Comparison of ENCODE assay signal across 21 cellular contexts in the genomic region with DNA sequence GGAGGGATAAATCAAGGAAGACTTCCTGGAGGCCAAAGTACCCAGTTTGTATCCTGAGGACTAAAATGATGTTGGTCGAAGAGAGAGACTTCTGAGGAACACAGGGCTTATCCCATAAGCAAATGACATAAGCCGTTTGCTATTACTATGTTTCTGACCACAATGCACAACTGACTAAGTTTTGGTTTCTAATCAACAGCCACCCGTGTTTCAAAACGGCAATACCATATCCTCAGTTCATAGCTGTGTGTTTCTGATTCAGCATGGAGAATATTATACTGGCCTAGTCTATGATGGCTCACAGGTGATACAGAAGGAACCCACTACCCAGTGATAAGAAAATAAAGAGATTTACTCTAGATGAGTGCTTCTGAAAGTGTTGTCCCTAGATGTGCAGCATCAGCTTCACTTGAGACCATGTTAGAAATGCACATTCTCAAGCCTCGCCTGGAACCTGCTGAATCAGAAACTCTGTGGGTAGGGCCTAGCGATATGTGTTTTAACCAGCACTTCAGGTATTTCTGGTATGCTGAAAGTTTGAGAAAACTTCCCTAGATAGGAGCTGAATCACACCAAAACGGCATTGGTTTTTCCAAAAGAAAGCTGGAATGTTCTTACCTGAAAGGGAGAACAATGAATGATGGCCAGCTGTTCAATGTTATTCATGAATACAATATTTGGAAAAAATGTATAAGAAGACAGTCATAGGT.
A peak's percentile ranks its signal among the peaks of the same experiment; 100 is the strongest.
DNase-seq lines count a peak whose midpoint lies in the region; ATAC-seq, FAIRE-seq and TF ChIP-seq lines count a peak whose summit lies in the region.
"Had no signal": no experiment of that assay in that cellular context is flagged by ENCODE, and none has a peak within 500 bp of the region (broad histone marks: within the 10 kb centered on the region; RNA-seq: fewer than 3 reads in every experiment).

No MANE protein-coding gene starts in this region.

- peaks cover 0 to 12% (median 4%) of the 10 kb centered on the region in 5 donors for H3K27me3 Mint-ChIP-seq in naive thymus-derived CD4-positive, alpha-beta T cell
- H3K27me3 Mint-ChIP-seq: activated T-cell treated with anti-CD3 and anti-CD28 coated beads, Interleukin-2, amount 50 U/mL, for 24 hours; dendritic cell treated with granulocyte-macrophage colony-stimulating factor and Interleukin-4, amounts not matched to agents 40 ng/mL and 50 ng/mL, for 4 days had no signal

- H3K9me3 Mint-ChIP-seq in naive thymus-derived CD4-positive, alpha-beta T cell, result peaks cover 6 to 37% (median 16%) of the 10 kb centered on the region in 11 donors

- H3K4me1 ChIP-seq in naive thymus-derived CD4-positive, alpha-beta T cell (ENCODE audit: control insufficient read depth in 2 of 2, insufficient read depth in 2 of 2, low read length in 2 of 2), result no peaks in the 10 kb centered on the region
- no peaks in the 10 kb centered on the region for H3K4me1 ChIP-seq in right lobe of liver
- H3K4me1 ChIP-seq: breast epithelium, gastroesophageal sphincter, pancreas had no signal

- peaks cover 0 to 10% (median 2%) of the 10 kb centered on the region in 5 donors for H3K36me3 Mint-ChIP-seq in naive thymus-derived CD4-positive, alpha-beta T cell

- H3K27ac Mint-ChIP-seq in naive thymus-derived CD4-positive, alpha-beta T cell, result no peak overlapping the region
- H3K27ac Mint-ChIP-seq: activated T-cell treated with anti-CD3 and anti-CD28 coated beads, Interleukin-2, amount 50 U/mL, for 24 hours; dendritic cell treated with granulocyte-macrophage colony-stimulating factor and Interleukin-4, amounts not matched to agents 40 ng/mL and 50 ng/mL, for 4 days; HFFc6 had no signal

- no peak overlapping the region for H3K27ac ChIP-seq in naive thymus-derived CD4-positive, alpha-beta T cell (ENCODE audit: low read depth, low read length)
- H3K27ac ChIP-seq in right lobe of liver, result no peak overlapping the region
- H3K27ac ChIP-seq: breast epithelium, gastroesophageal sphincter, pancreas, skin epidermis had no signal

- intact Hi-C loops in naive thymus-derived CD4-positive, alpha-beta T cell (cut with micrococcal nuclease), result no loop called here
- intact Hi-C loops in right lobe of liver (cut with DNase I), result no loop called here

- H3K27me3 ChIP-seq in naive thymus-derived CD4-positive, alpha-beta T cell (ENCODE audit: control insufficient read depth in 2 of 2, insufficient read depth in 2 of 2, low read length in 2 of 2), result no peaks in the 10 kb centered on the region
- H3K27me3 ChIP-seq in right lobe of liver, result no peaks in the 10 kb centered on the region
- H3K27me3 ChIP-seq: breast epithelium, gastroesophageal sphincter, pancreas had no signal

- CTCF ChIA-PET in naive thymus-derived CD4-positive, alpha-beta T cell (lab: Charles Lee), result no interaction called here

- no peak for TF ChIP-seq POLR2A in right lobe of liver (IDR thresholded peaks at IDR 0.05)

- H3K9me3 ChIP-seq in naive thymus-derived CD4-positive, alpha-beta T cell (ENCODE audit: control insufficient read depth in 2 of 3, low read length in 3 of 3), result peaks cover 0 to 12% (median 10%) of the 10 kb centered on the region in 3 experiments
- peaks cover 0 to 13% (median 0%) of the 10 kb centered on the region in 4 donors for H3K9me3 ChIP-seq in right lobe of liver
- H3K9me3 ChIP-seq: pancreas had no signal

- 81% methylated on average over 6 of the region's 7 CpGs for WGBS in right lobe of liver (ENCODE audit: insufficient coverage, low coverage, low lambda C conversion rate, missing lambda C conversion rate)

- no peaks in the 10 kb centered on the region for H3K36me3 ChIP-seq in naive thymus-derived CD4-positive, alpha-beta T cell (ENCODE audit: control insufficient read depth in 2 of 3, insufficient read depth in 3 of 3, low read length in 3 of 3)
- no peaks in the 10 kb centered on the region for H3K36me3 ChIP-seq in right lobe of liver
- H3K36me3 ChIP-seq: breast epithelium, gastroesophageal sphincter, pancreas had no signal

- POLR2A ChIA-PET in naive thymus-derived CD4-positive, alpha-beta T cell (lab: Charles Lee), result interaction anchor here (0.6 kb wide), 1 partner anchor 42 kb away, joined by 3 read pairs; no protein-coding TSS in a partner anchor

- H3K4me3 ChIP-seq in naive thymus-derived CD4-positive, alpha-beta T cell (ENCODE audit: low read length), result no peak overlapping the region
- no peak overlapping the region for H3K4me3 ChIP-seq in right lobe of liver
- H3K4me3 ChIP-seq: breast epithelium, gastroesophageal sphincter, pancreas, skin epidermis had no signal

- DNase-seq in RCC 7860 (ENCODE audit: low spot score) (peak; percentile 45), kidney tubule cell (ENCODE audit: low spot score) (peak; percentile 56), 8988T (no peak), right lobe of liver (no peak)
- no peak for DNase-seq in naive thymus-derived CD4-positive, alpha-beta T cell
- DNase-seq: activated CD4-positive, alpha-beta T cell treated with anti-CD3 and anti-CD28 coated beads, Interleukin-2, amount 50 U/mL, for 48 hours; activated T-cell treated with anti-CD3 and anti-CD28 coated beads, Interleukin-2, amount 50 U/mL, for 24 hours; COR-L47; HFFc6; NCI-H69; pancreas; stimulated activated CD4-positive, alpha-beta T cell treated with anti-CD3 and anti-CD28 coated beads, Interleukin-4, amount 100 ng/mL, for 1 hour had no signal

- no peak for FAIRE-seq in RCC 7860 (lab: Jason Lieb, UNC)
- FAIRE-seq: GM12892, pancreas, TTC549 had no signal

- no peaks in the 10 kb centered on the region for H3K4me1 Mint-ChIP-seq in naive thymus-derived CD4-positive, alpha-beta T cell

- no peak overlapping the region for H3K4me3 Mint-ChIP-seq in naive thymus-derived CD4-positive, alpha-beta T cell
- H3K4me3 Mint-ChIP-seq: activated T-cell treated with anti-CD3 and anti-CD28 coated beads, Interleukin-2, amount 50 U/mL, for 24 hours; dendritic cell treated with granulocyte-macrophage colony-stimulating factor and Interleukin-4, amounts not matched to agents 40 ng/mL and 50 ng/mL, for 4 days; HFFc6 had no signal

- ATAC-seq in GM18867 (IDR thresholded peaks at IDR 0.05; ENCODE audit: unreplicated experiment) (peak; percentile 94), HG02610 (IDR thresholded peaks at IDR 0.05; ENCODE audit: unreplicated experiment) (peak; percentile 64), right lobe of liver (no peak)
- ATAC-seq in naive thymus-derived CD4-positive, alpha-beta T cell, result no peak
- ATAC-seq: gastroesophageal sphincter, Panc1, pancreas had no signal

- no peak for TF ChIP-seq CTCF in right lobe of liver (IDR thresholded peaks at IDR 0.05)

Comparison
In these comparisons a context has a peak if more than half of its experiments do, and no peak if none do; other contexts are left out.
1. ATAC-seq: peak in GM18867 (single experiment) and HG02610 (single experiment); none in naive thymus-derived CD4-positive, alpha-beta T cell (single experiment) and right lobe of liver (0 of 4).
2. DNase-seq: peak in RCC 7860 (single experiment) and kidney tubule cell (single experiment); none in 8988T (single experiment), naive thymus-derived CD4-positive, alpha-beta T cell (0 of 9) and right lobe of liver (0 of 3).